1 cellular context compared by ENCODE assay signal in genomic region chr3:9409981-9410849, GRCh38.
TF ChIP-seq lines count a peak whose summit lies in the region.

No MANE protein-coding gene starts in this region.

TF ChIP-seq in K562, 482 proteins besides CTCF, POLR2A, EP300 and RAD21 (continued from another document and continues in another):
- TF ChIP-seq CHD7 (IDR thresholded peaks at IDR 0.05; ENCODE audit: low read depth, low read length) (no peak), ZNF75A (CRISPR knock-in tag; IDR thresholded peaks at IDR 0.05) (no peak), TRIM24 (IDR thresholded peaks at IDR 0.05) (peak in 1 of 2 experiments; percentile 38; a peak in 1 of 4 replicates), NR4A1 (CRISPR knock-in tag; IDR thresholded peaks at IDR 0.05) (no peak), NR4A1 (tag; IDR thresholded peaks at IDR 0.05) (peak; percentile 55; the same call in 1 of the 2 replicates), SMARCA4 (IDR thresholded peaks at IDR 0.05) (peak; percentile 34; the same call in 1 of the 2 replicates), ZNF134 (CRISPR knock-in tag; conservative IDR thresholded peaks at IDR 0.05) (no peak), RBM15 (IDR thresholded peaks at IDR 0.05; ENCODE audit: insufficient read depth, low read length) (no peak), FOXK2 (conservative IDR thresholded peaks at IDR 0.05 in 1 of 2, IDR thresholded peaks at IDR 0.05 in 1 of 2; ENCODE audit: low read depth in 2 of 2) (peak in 1 of 2 experiments; percentile 86; a peak in 2 of 4 replicates), CBX5 (IDR thresholded peaks at IDR 0.05; ENCODE audit: borderline replicate concordance, low read depth) (no peak), ATF7 (IDR thresholded peaks at IDR 0.05) (peak; percentile 93), MTF1 (CRISPR knock-in tag; IDR thresholded peaks at IDR 0.05; ENCODE audit: borderline replicate concordance) (no peak), SIX5 (IDR thresholded peaks at IDR 0.05; ENCODE audit: borderline replicate concordance in 1 of 2, insufficient read depth in 1 of 2, low read depth in 1 of 2, low read length in 2 of 2) (no peak), RBM17 (IDR thresholded peaks at IDR 0.05; ENCODE audit: borderline replicate concordance, low read depth, low read length) (no peak), ATF3 (IDR thresholded peaks at IDR 0.05) (peak; percentile 94), ATF3 (CRISPR knock-in tag; conservative IDR thresholded peaks at IDR 0.05) (no peak), MAFK (IDR thresholded peaks at IDR 0.05; ENCODE audit: low read length) (no peak), TSHZ1 (CRISPR knock-in tag; IDR thresholded peaks at IDR 0.05) (no peak), CTBP1 (IDR thresholded peaks at IDR 0.05; ENCODE audit: borderline replicate concordance) (peak; percentile 51; the same call in 1 of the 2 replicates), MYC (IDR thresholded peaks at IDR 0.05; ENCODE audit: low read depth, low read length) (0 out of 2 replicates have a peak, but pooled peaks have one; percentile 32), MYC (CRISPR knock-in tag; IDR thresholded peaks at IDR 0.05; ENCODE audit: borderline replicate concordance, low read depth) (no peak), CBX8 (IDR thresholded peaks at IDR 0.05; ENCODE audit: borderline replicate concordance, extremely low read depth, low read depth, low read length, poor library complexity, severe bottlenecking) (no peak), ZNF592 (IDR thresholded peaks at IDR 0.05) (peak; percentile 39), ZEB2 (IDR thresholded peaks at IDR 0.05) (peak; percentile 69; the same call in 1 of the 2 replicates), REST (CRISPR knock-in tag; IDR thresholded peaks at IDR 0.05; ENCODE audit: low read depth) (no peak), PHF20 (IDR thresholded peaks at IDR 0.05; ENCODE audit: partially characterized antibody) (no peak), FOXA1 (IDR thresholded peaks at IDR 0.05; ENCODE audit: borderline replicate concordance) (no peak), THRB (CRISPR knock-in tag; conservative IDR thresholded peaks at IDR 0.05) (no peak), XRCC5 (IDR thresholded peaks at IDR 0.05; ENCODE audit: low read depth, low read length) (no peak), SMAD1 (IDR thresholded peaks at IDR 0.05; ENCODE audit: low read depth, low read length, partially characterized antibody) (no peak), NFYB (IDR thresholded peaks at IDR 0.05; ENCODE audit: extremely low read depth, insufficient read length) (no peak), ZNF175 (CRISPR knock-in tag; IDR thresholded peaks at IDR 0.05; ENCODE audit: low read depth) (peak; percentile 77), CBFA2T3 (IDR thresholded peaks at IDR 0.05) (no peak; the same call in 1 of the 2 replicates)
